8 cellular contexts compared by ENCODE assay signal in genomic region chr6:170516783-170517616, GRCh38. TPM values are rescaled to one million over a fixed set of nuclear protein-coding genes. Genes with fewer than 3 reads are reported as not detected.
DNase-seq lines count a peak whose midpoint lies in the region; ATAC-seq and TF ChIP-seq lines count a peak whose summit lies in the region.

No MANE protein-coding gene starts in this region.

- no peaks in the 10 kb centered on the region for H3K79me1 ChIP-seq in neuronal stem cell (ENCODE audit: low read depth, low read length)

- no peaks in the 10 kb centered on the region for H4K20me1 ChIP-seq in DOHH2 (ENCODE audit: control insufficient read depth, insufficient read depth, low read depth, low read length)

- peak overlapping the region; percentile 86 for H2AFZ ChIP-seq in neuronal stem cell (ENCODE audit: low read length)

- no peak overlapping the region for H4K91ac ChIP-seq in neuronal stem cell (ENCODE audit: low read depth, low read length, poor library complexity)

- no peak overlapping the region for H3K23ac ChIP-seq in neuronal stem cell (ENCODE audit: low read depth, low read length, poor library complexity)

- H2BK15ac ChIP-seq in neuronal stem cell (ENCODE audit: low read length) = no peak overlapping the region

- DNase-seq in NCI-H82 (lab: John Stamatoyannopoulos, UW) (peak; percentile 95), fibroblast of gingiva (ENCODE audit: low read depth) (peak; percentile 70), neuronal stem cell (ENCODE audit: low spot score) (peak; percentile 36), putamen (ENCODE audit: low spot score) (no peak)
- DNase-seq in activated CD8-positive, alpha-beta memory T cell treated with anti-CD3 and anti-CD28 coated beads, Interleukin-2, amount 50 U/mL, for 4 hours = peak; percentile 29

- WGBS in neuronal stem cell (ENCODE audit: extremely low coverage in 2 of 2, insufficient read length in 2 of 2, insufficient replicate concordance in 1 of 2), 2 donors = no CpG with 5 or more reads among the region's 4 CpGs

- no peak overlapping the region for H3K18ac ChIP-seq in neuronal stem cell (ENCODE audit: low read length)

- H3K27me3 ChIP-seq in DOHH2 (ENCODE audit: control insufficient read depth, low read length) (peaks cover 13% of the 10 kb centered on the region), neuronal stem cell (ENCODE audit: control insufficient read depth in 3 of 3, insufficient read depth in 3 of 3, low read depth in 1 of 3, low read length in 3 of 3) (no peaks in the 10 kb centered on the region)

- ATAC-seq in GM21390 (IDR thresholded peaks at IDR 0.05; ENCODE audit: unreplicated experiment) (peak; percentile 98), HG03575 (IDR thresholded peaks at IDR 0.05; ENCODE audit: extremely low read depth, insufficient number of reproducible peaks, low FRiP score, unreplicated experiment) (peak; percentile 83)

- H3K36me3 ChIP-seq in DOHH2 (ENCODE audit: control insufficient read depth, low read length) (no peaks in the 10 kb centered on the region), neuronal stem cell (replicated peaks in 1 of 2; ENCODE audit: control insufficient read depth in 2 of 2, insufficient read depth in 2 of 2, low read length in 2 of 2) (no peaks in the 10 kb centered on the region)

- TF ChIP-seq CTCF in DOHH2 (IDR thresholded peaks at IDR 0.05; ENCODE audit: low read depth, low read length, poor library complexity, severe bottlenecking) = peak; percentile 78

- no peaks in the 10 kb centered on the region for H3K79me2 ChIP-seq in DOHH2 (ENCODE audit: control insufficient read depth, low read length)

- H3K9ac ChIP-seq in neuronal stem cell (ENCODE audit: low read depth, low read length, poor library complexity) = no peak overlapping the region

- no peak overlapping the region for H3K14ac ChIP-seq in neuronal stem cell (ENCODE audit: low read length)

- no peak overlapping the region for H3K4me3 ChIP-seq in DOHH2 (ENCODE audit: low read length)
- H3K4me3 ChIP-seq in neuronal stem cell (ENCODE audit: low read length in 2 of 2) = no peak overlapping the region

- H3K27ac ChIP-seq in DOHH2 (ENCODE audit: low read depth, low read length) (no peak overlapping the region), neuronal stem cell (replicated peaks; ENCODE audit: low read length) (no peak overlapping the region)

- H2BK5ac ChIP-seq in neuronal stem cell (ENCODE audit: low read length) = no peak overlapping the region

- H3F3A ChIP-seq in DOHH2 (ENCODE audit: control insufficient read depth, insufficient read depth) = no peaks in the 10 kb centered on the region

- H3K9me3 ChIP-seq in DOHH2 (ENCODE audit: control insufficient read depth, insufficient read depth, low read length) = no peaks in the 10 kb centered on the region
- H3K9me3 ChIP-seq in neuronal stem cell (replicated peaks in 1 of 2; ENCODE audit: control insufficient read depth in 2 of 2, insufficient read depth in 1 of 2, low read depth in 1 of 2, low read length in 2 of 2) = peaks cover 3 to 8% of the 10 kb centered on the region in 2 donors

- H2BK12ac ChIP-seq in neuronal stem cell (ENCODE audit: low read length) = no peak overlapping the region

- H3K4me1 ChIP-seq in DOHH2 (ENCODE audit: control insufficient read depth, low read length) (no peaks in the 10 kb centered on the region), neuronal stem cell (ENCODE audit: control insufficient read depth in 2 of 2, insufficient read depth in 1 of 2, low read depth in 1 of 2, low read length in 2 of 2) (no peaks in the 10 kb centered on the region)

- H4K8ac ChIP-seq in neuronal stem cell (ENCODE audit: low read depth, low read length) = no peak overlapping the region

- no peak overlapping the region for H2AK5ac ChIP-seq in neuronal stem cell (ENCODE audit: low read depth, low read length)

- no peak overlapping the region for H3K4ac ChIP-seq in neuronal stem cell (ENCODE audit: low read length)

- H2BK120ac ChIP-seq in neuronal stem cell (ENCODE audit: low read depth, low read length) = no peak overlapping the region

- H3K9me2 ChIP-seq in DOHH2 (replicated peaks; ENCODE audit: control insufficient read depth, low read length) = no peaks in the 10 kb centered on the region

- H3K4me2 ChIP-seq in DOHH2 (ENCODE audit: low read length) (no peak overlapping the region), neuronal stem cell (ENCODE audit: insufficient read depth, low read length, poor library complexity, severe bottlenecking) (no peak overlapping the region)

RNA-seq across cellular contexts. Expression of gene PSMB1, which starts 36.1 kb away (rescaled TPM):
- polyA plus RNA-seq in neuronal stem cell (2013, experiment 1 of 2) = 260 TPM
- polyA plus RNA-seq in neuronal stem cell (2013, experiment 2 of 2) = 249 TPM

RNA-seq across cellular contexts. Expression of gene TBP, which starts 37.2 kb away (rescaled TPM):
- polyA plus RNA-seq in neuronal stem cell (2013, experiment 1 of 2) = 24.3 TPM
- polyA plus RNA-seq in neuronal stem cell (2013, experiment 2 of 2) = 25.0 TPM
